ENCODE assay signal across 15 cellular contexts in the genomic region with DNA sequence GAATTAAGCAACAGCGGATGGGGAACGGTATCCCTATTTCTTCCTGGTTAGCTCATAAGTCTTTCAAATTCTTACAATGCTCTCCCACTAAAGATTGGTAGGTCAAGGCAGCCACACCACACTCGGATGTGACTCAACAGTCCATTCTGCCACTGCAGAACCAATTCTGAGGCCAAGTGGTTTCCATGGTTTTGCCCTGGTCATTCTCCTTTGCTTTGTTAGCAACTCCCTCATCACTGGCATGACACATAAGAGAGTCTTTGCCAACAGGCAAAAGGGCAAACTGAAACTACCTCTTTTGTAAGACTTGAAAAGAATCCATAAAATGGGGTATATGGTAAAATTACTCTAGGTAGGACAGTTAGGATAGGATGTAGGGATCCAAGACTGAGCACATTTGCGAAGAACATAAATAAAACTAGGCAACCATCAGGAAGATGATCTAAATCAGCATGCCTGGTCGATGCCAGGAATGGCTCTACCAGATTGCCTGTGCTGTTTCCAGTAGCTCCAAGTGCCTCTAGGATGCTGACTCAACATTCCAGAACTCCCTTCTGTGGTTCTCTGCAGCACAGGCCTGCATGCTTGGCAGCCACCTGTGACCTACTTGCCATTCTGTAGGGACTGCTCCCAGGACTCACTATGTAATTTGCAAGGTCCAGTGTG.
DNase-seq lines count a peak whose midpoint lies in the region; ATAC-seq, FAIRE-seq and TF ChIP-seq lines count a peak whose summit lies in the region.
"Had no signal": no experiment of that assay in that cellular context is flagged by ENCODE, and none has a peak within 500 bp of the region (broad histone marks: within the 10 kb centered on the region; RNA-seq: fewer than 3 reads in every experiment).

No MANE protein-coding gene starts in this region.

- H4K20me1 ChIP-seq in keratinocyte (ENCODE audit: control insufficient read depth, extremely low read depth, insufficient read depth, low read length): no peaks in the 10 kb centered on the region

- H3K79me2 ChIP-seq in keratinocyte (ENCODE audit: control insufficient read depth, insufficient read depth, low read length): no peaks in the 10 kb centered on the region

- H3K4me3 ChIP-seq in breast epithelium (no peak overlapping the region), astrocyte of the cerebellum (ENCODE audit: low read depth, low read length) (no peak overlapping the region), keratinocyte (ENCODE audit: control insufficient read depth in 2 of 3, extremely low read depth in 1 of 3, insufficient read depth in 2 of 3, low read depth in 1 of 3, low read length in 3 of 3) (no peak overlapping the region), thoracic aorta (no peak overlapping the region), H7 (ENCODE audit: insufficient read depth, low read depth, low read length) (no peak overlapping the region), aorta (ENCODE audit: low read length in 2 of 2) (no peak overlapping the region)
- H3K4me3 ChIP-seq: SK-N-MC, tibial artery had no signal

- BruUV-seq in MCF 10A (replicated peaks; lab: Mats Ljungman, UMichigan): no TSS peak

- in situ Hi-C loops in astrocyte of the cerebellum (cut with HindIII; ENCODE audit: low sequenced_read_pairs): no loop called here

- H3K4me1 Mint-ChIP-seq in MCF 10A (ENCODE audit: insufficient read depth, unreplicated experiment): peaks cover 15% of the 10 kb centered on the region
- H3K4me1 Mint-ChIP-seq: activated naive CD4-positive, alpha-beta T cell treated with anti-CD3 and anti-CD28 coated beads, Interleukin-2, amount 50 U/mL, for 24 hours had no signal

- peak; percentile 95 for FAIRE-seq in keratinocyte (lab: Jason Lieb, UNC)

- intact Hi-C loops in MCF 10A (cut with micrococcal nuclease): no loop called here
- intact Hi-C loops in breast epithelium (cut with DNase I; ENCODE audit: low total_unique reads): no loop called here
- intact Hi-C loops in aorta (cut with DNase I): no loop called here

- peak overlapping the region; percentile 57 for H3K4me3 Mint-ChIP-seq in MCF 10A (ENCODE audit: unreplicated experiment)
- H3K4me3 Mint-ChIP-seq: activated CD4-positive, alpha-beta memory T cell treated with anti-CD3 and anti-CD28 coated beads for 36 hours; activated naive CD4-positive, alpha-beta T cell treated with anti-CD3 and anti-CD28 coated beads, Interleukin-2, amount 50 U/mL, for 24 hours had no signal

- H3K27ac ChIP-seq in breast epithelium (no peak overlapping the region), keratinocyte (ENCODE audit: control insufficient read depth, insufficient read depth, low read length) (peak overlapping the region; percentile 25), thoracic aorta (no peak overlapping the region), aorta (ENCODE audit: low read depth in 1 of 2, low read length in 2 of 2) (no peak overlapping the region)
- H3K27ac ChIP-seq: 22Rv1, SK-N-MC, tibial artery had no signal

- no peaks in the 10 kb centered on the region for H3K27me3 Mint-ChIP-seq in MCF 10A (ENCODE audit: insufficient read depth, unreplicated experiment)
- H3K27me3 Mint-ChIP-seq: activated CD4-positive, alpha-beta memory T cell treated with anti-CD3 and anti-CD28 coated beads for 36 hours; activated naive CD4-positive, alpha-beta T cell treated with anti-CD3 and anti-CD28 coated beads, Interleukin-2, amount 50 U/mL, for 24 hours had no signal

- no peaks in the 10 kb centered on the region for H3K36me3 ChIP-seq in breast epithelium
- H3K36me3 ChIP-seq in keratinocyte (ENCODE audit: control insufficient read depth in 2 of 2, extremely low read depth in 1 of 2, insufficient read depth in 2 of 2, low read length in 2 of 2): peaks cover 15 to 22% of the 10 kb centered on the region in 2 experiments
- H3K36me3 ChIP-seq in thoracic aorta: no peaks in the 10 kb centered on the region
- H3K36me3 ChIP-seq in H7 (replicated peaks; ENCODE audit: control insufficient read depth, insufficient read depth, low read length): no peaks in the 10 kb centered on the region
- H3K36me3 ChIP-seq in aorta (ENCODE audit: control insufficient read depth in 1 of 2, insufficient read depth in 2 of 2, low read length in 1 of 2): peaks cover 0 to 2% of the 10 kb centered on the region in 2 donors

- H3K27me3 ChIP-seq in breast epithelium (no peaks in the 10 kb centered on the region), keratinocyte (ENCODE audit: control insufficient read depth, extremely low read depth, insufficient read depth, low read length) (no peaks in the 10 kb centered on the region), thoracic aorta (replicated peaks; ENCODE audit: insufficient read depth) (no peaks in the 10 kb centered on the region), H7 (ENCODE audit: control insufficient read depth, insufficient read depth, low read length) (no peaks in the 10 kb centered on the region; the same call in 1 of the 2 replicates), aorta (ENCODE audit: control insufficient read depth in 1 of 2, insufficient read depth in 2 of 2, low read length in 1 of 2) (peaks cover 0 to 2% of the 10 kb centered on the region in 2 donors)
- H3K27me3 ChIP-seq: tibial artery had no signal

- no peak overlapping the region for H2AFZ ChIP-seq in keratinocyte (ENCODE audit: control insufficient read depth, low read length)

- dilution Hi-C loops in keratinocyte (cut with MboI; ENCODE audit: extremely low pct_ligation_motif_present, low sequenced_read_pairs): no loop called here

- H3K4me1 ChIP-seq in breast epithelium (no peaks in the 10 kb centered on the region), keratinocyte (ENCODE audit: control insufficient read depth, extremely low read depth, insufficient read depth, low read length) (peaks cover 10% of the 10 kb centered on the region), thoracic aorta (ENCODE audit: control insufficient read depth in 1 of 2, low read depth in 2 of 2) (peaks cover 0 to 12% of the 10 kb centered on the region in 2 donors), aorta (ENCODE audit: control insufficient read depth in 1 of 2, insufficient read depth in 2 of 2, low read length in 2 of 2) (peaks cover 0 to 3% of the 10 kb centered on the region in 2 donors)

- peak overlapping the region; percentile 90 for H3K27ac Mint-ChIP-seq in MCF 10A (ENCODE audit: low read depth, unreplicated experiment)
- H3K27ac Mint-ChIP-seq: activated CD4-positive, alpha-beta memory T cell treated with anti-CD3 and anti-CD28 coated beads for 36 hours; activated naive CD4-positive, alpha-beta T cell treated with anti-CD3 and anti-CD28 coated beads, Interleukin-2, amount 50 U/mL, for 24 hours had no signal

- peak overlapping the region; percentile 12 for H3K4me2 ChIP-seq in keratinocyte (ENCODE audit: control insufficient read depth, extremely low read depth, insufficient read depth, low read depth, low read length)

- H3K9me3 ChIP-seq in breast epithelium (no peaks in the 10 kb centered on the region), keratinocyte (ENCODE audit: control insufficient read depth, low read depth, low read length) (no peaks in the 10 kb centered on the region), thoracic aorta (no peaks in the 10 kb centered on the region), aorta (ENCODE audit: control insufficient read depth, low read length) (no peaks in the 10 kb centered on the region)
- H3K9me3 ChIP-seq: tibial artery had no signal

- CTCF ChIA-PET in MCF 10A (lab: Yijun Ruan, JAX): interaction anchor here (1.5 to 2.1 kb wide), 2 partner anchors 86 to 212 kb away, joined by 4 to 6 read pairs; no protein-coding TSS in a partner anchor

- no peak for TF ChIP-seq POLR2A in breast epithelium (IDR thresholded peaks at IDR 0.05)

- no peaks in the 10 kb centered on the region for H3K9me3 Mint-ChIP-seq in MCF 10A (ENCODE audit: unreplicated experiment)
- H3K9me3 Mint-ChIP-seq: activated naive CD4-positive, alpha-beta T cell treated with anti-CD3 and anti-CD28 coated beads, Interleukin-2, amount 50 U/mL, for 24 hours had no signal

- H3K9ac ChIP-seq in keratinocyte (ENCODE audit: control insufficient read depth, extremely low read depth, insufficient read depth, low read length): no peak overlapping the region

- ATAC-seq in thoracic aorta (ENCODE audit: insufficient number of reproducible peaks, low FRiP score, low read depth): peak; percentile 64
- ATAC-seq in aorta (ENCODE audit: low FRiP score): no peak

- TF ChIP-seq CTCF in MCF 10A (IDR thresholded peaks at IDR 0.05; ENCODE audit: unreplicated experiment) (no peak), breast epithelium (IDR thresholded peaks at IDR 0.05) (no peak), astrocyte of the cerebellum (IDR thresholded peaks at IDR 0.05; ENCODE audit: low read depth, low read length, missing control alignments) (no peak), keratinocyte (optimal IDR thresholded peaks at IDR 0.05 in 1 of 3, IDR thresholded peaks at IDR 0.05 in 1 of 3, conservative IDR thresholded peaks at IDR 0.05 in 1 of 3; ENCODE audit: extremely low read depth in 1 of 3, insufficient read depth in 2 of 3, low read length in 3 of 3) (no peak), thoracic aorta (IDR thresholded peaks at IDR 0.05) (no peak)

- H3K9me1 ChIP-seq in keratinocyte (ENCODE audit: control insufficient read depth, extremely low read depth, insufficient read depth, low read length): no peaks in the 10 kb centered on the region

- DNase-seq in MCF 10A (ENCODE audit: unreplicated experiment) (peak; percentile 91), breast epithelium (ENCODE audit: low spot score in 2 of 2) (no peak), astrocyte of the cerebellum (ENCODE audit: low read depth) (peak; percentile 50), keratinocyte (ENCODE audit: low read depth, low spot score) (peak; percentile 30), thoracic aorta (ENCODE audit: low spot score) (no peak), globus pallidus (ENCODE audit: low spot score) (no peak), H7 (no peak), aorta (no peak)
- DNase-seq: activated CD4-positive, alpha-beta memory T cell treated with anti-CD3 and anti-CD28 coated beads for 36 hours; DND-41; effector CD4-positive, alpha-beta T cell; tibial artery had no signal

- H3K36me3 Mint-ChIP-seq in MCF 10A (ENCODE audit: insufficient read depth, unreplicated experiment): peaks cover 51% of the 10 kb centered on the region

- POLR2A ChIA-PET in MCF 10A (lab: Yijun Ruan, JAX): interaction anchor here (1.2 to 1.5 kb wide), 3 partner anchors 31 to 249 kb away, joined by 3 read pairs; no protein-coding TSS in a partner anchor

- 82 to 87% methylated on average over 5 of the region's 5 CpGs for WGBS in aorta, 2 donors

Comparison
In these comparisons a context has a peak if more than half of its experiments do, and no peak if none do; other contexts are left out.
1. DNase-seq: peak in MCF 10A (single experiment), astrocyte of the cerebellum (single experiment) and keratinocyte (single experiment); none in breast epithelium (0 of 2), thoracic aorta (single experiment), globus pallidus (single experiment), H7 (single experiment) and aorta (0 of 2).